In the genomic region with DNA sequence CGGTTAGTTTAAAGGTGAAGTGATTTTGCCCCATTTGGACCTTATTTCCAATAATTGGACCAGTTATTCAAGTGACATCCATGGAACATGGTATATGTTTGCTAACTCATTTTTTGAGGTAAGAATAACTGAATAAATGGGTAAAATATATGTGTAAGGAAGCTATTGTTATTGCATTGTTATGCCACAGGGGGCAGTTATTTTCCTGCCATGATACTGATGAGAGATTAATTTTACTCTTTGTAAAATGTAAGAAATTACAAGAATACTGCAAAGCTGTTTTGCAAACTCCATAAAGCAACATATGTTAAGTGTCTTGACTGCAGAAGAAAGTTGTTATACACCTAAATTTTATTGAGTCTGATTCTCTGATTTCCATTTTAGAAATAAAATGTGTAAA, we compare ENCODE assay signal across 25 cellular contexts.
DNase-seq lines count a peak whose midpoint lies in the region; ATAC-seq and TF ChIP-seq lines count a peak whose summit lies in the region.
"Had no signal": no experiment of that assay in that cellular context is flagged by ENCODE, and none has a peak within 500 bp of the region (broad histone marks: within the 10 kb centered on the region; RNA-seq: fewer than 3 reads in every experiment).

No MANE protein-coding gene starts in this region.

- H4K20me1 ChIP-seq in DND-41 (ENCODE audit: insufficient read depth, low read length) (no peaks in the 10 kb centered on the region), OCI-LY3 (ENCODE audit: insufficient read depth, low read length) (no peaks in the 10 kb centered on the region)

- no peak overlapping the region for H2AFZ ChIP-seq in DND-41 (ENCODE audit: low read depth, low read length)
- H2AFZ ChIP-seq in OCI-LY3 (ENCODE audit: low read depth, low read length) = no peak overlapping the region

- H3K4me1 Mint-ChIP-seq in chondrocyte (ENCODE audit: low read depth) = no peaks in the 10 kb centered on the region
- H3K4me1 Mint-ChIP-seq in activated CD8-positive, alpha-beta T cell treated with anti-CD3 and anti-CD28 coated beads for 36 hours (ENCODE audit: low read depth) = no peaks in the 10 kb centered on the region
- H3K4me1 Mint-ChIP-seq: activated CD4-positive, alpha-beta T cell treated with anti-CD3 and anti-CD28 coated beads, Interleukin-2, amount 10 ng/mL, durations not matched to agents 24 days and 14 days; naive B cell had no signal

- DNase-seq in DND-41 = no peak
- DNase-seq in chondrocyte (ENCODE audit: low spot score) = no peak
- peak; percentile 3 for DNase-seq in iris pigment epithelial cell (ENCODE audit: low read depth)
- no peak for DNase-seq in T-helper 2 cell
- no peak for DNase-seq in activated CD8-positive, alpha-beta T cell treated with anti-CD3 and anti-CD28 coated beads for 36 hours
- no peak for DNase-seq in activated CD8-positive, alpha-beta memory T cell treated with anti-CD3 and anti-CD28 coated beads, Interleukin-2, amount 50 U/mL, for 48 hours
- DNase-seq: activated CD4-positive, alpha-beta T cell treated with anti-CD3 and anti-CD28 coated beads, Interleukin-2, amount 10 ng/mL, durations not matched to agents 24 days and 14 days; activated naive CD4-positive, alpha-beta T cell; activated T-cell treated with anti-CD3 and anti-CD28 coated beads, Interleukin-2, amount 50 U/mL, for 72 hours; BE2C; cortex of kidney; left ventricle myocardium superior; naive B cell; NCI-H1436 treated with DMSO at 0.1 percent for 48 hours; NCI-H345; NCI-H774; nucleus accumbens; Right ventricle myocardium superior; stomach; thyroid gland had no signal

- peak; percentile 3 for TF ChIP-seq CTCF in DND-41 (IDR thresholded peaks at IDR 0.05; ENCODE audit: borderline replicate concordance, extremely low read depth, low read length, poor library complexity, severe bottlenecking)
- TF ChIP-seq CTCF in OCI-LY3 (IDR thresholded peaks at IDR 0.05; ENCODE audit: low read depth, low read length) = peak; percentile 11; the same call in 1 of the 2 replicates
- TF ChIP-seq CTCF in chondrocyte (IDR thresholded peaks at IDR 0.05) = peak; percentile 33
- TF ChIP-seq CTCF in activated CD8-positive, alpha-beta T cell treated with anti-CD3 and anti-CD28 coated beads for 36 hours (IDR thresholded peaks at IDR 0.05) = no peak

- H3K27ac ChIP-seq in DND-41 (ENCODE audit: low read length) (no peak overlapping the region), OCI-LY3 (ENCODE audit: low read length) (no peak overlapping the region)
- H3K27ac ChIP-seq: KMS-11, skin epidermis, stomach, thyroid gland had no signal

- CTCF ChIA-PET in activated CD8-positive, alpha-beta T cell treated with anti-CD3 and anti-CD28 coated beads for 36 hours (lab: Charles Lee) = no interaction called here

- H3K27me3 ChIP-seq in DND-41 (ENCODE audit: insufficient read depth, low read length, poor library complexity) (no peaks in the 10 kb centered on the region), OCI-LY3 (ENCODE audit: low read depth, low read length) (no peaks in the 10 kb centered on the region)
- H3K27me3 ChIP-seq: BE2C, stomach, thyroid gland had no signal

- intact Hi-C loops in activated CD8-positive, alpha-beta T cell treated with anti-CD3 and anti-CD28 coated beads for 36 hours (cut with micrococcal nuclease) = no loop called here

- no peaks in the 10 kb centered on the region for H3K27me3 Mint-ChIP-seq in chondrocyte (ENCODE audit: low read depth)
- no peaks in the 10 kb centered on the region for H3K27me3 Mint-ChIP-seq in activated CD8-positive, alpha-beta T cell treated with anti-CD3 and anti-CD28 coated beads for 36 hours
- H3K27me3 Mint-ChIP-seq: activated CD4-positive, alpha-beta T cell treated with anti-CD3 and anti-CD28 coated beads, Interleukin-2, amount 10 ng/mL, durations not matched to agents 24 days and 14 days; naive B cell had no signal

- no peaks in the 10 kb centered on the region for H3K36me3 ChIP-seq in DND-41 (ENCODE audit: insufficient read depth, low read length)
- H3K36me3 ChIP-seq in OCI-LY3 (replicated peaks; ENCODE audit: low read depth, low read length) = no peaks in the 10 kb centered on the region
- H3K36me3 ChIP-seq: BE2C, stomach, thyroid gland had no signal

- H3K79me2 ChIP-seq in DND-41 (ENCODE audit: insufficient read depth, low read length) (no peaks in the 10 kb centered on the region), OCI-LY3 (ENCODE audit: low read length) (no peaks in the 10 kb centered on the region)

- H3K4me3 Mint-ChIP-seq in chondrocyte (ENCODE audit: unreplicated experiment) = no peak overlapping the region
- H3K4me3 Mint-ChIP-seq in activated CD8-positive, alpha-beta T cell treated with anti-CD3 and anti-CD28 coated beads for 36 hours = no peak overlapping the region
- H3K4me3 Mint-ChIP-seq: activated CD4-positive, alpha-beta T cell treated with anti-CD3 and anti-CD28 coated beads, Interleukin-2, amount 10 ng/mL, durations not matched to agents 24 days and 14 days; activated T-cell treated with anti-CD3 and anti-CD28 coated beads, Interleukin-2, amount 50 U/mL, for 72 hours; naive B cell had no signal

- no peaks in the 10 kb centered on the region for H3K9me3 Mint-ChIP-seq in chondrocyte (ENCODE audit: low read depth)
- H3K9me3 Mint-ChIP-seq in activated CD8-positive, alpha-beta T cell treated with anti-CD3 and anti-CD28 coated beads for 36 hours = no peaks in the 10 kb centered on the region
- H3K9me3 Mint-ChIP-seq: activated CD4-positive, alpha-beta T cell treated with anti-CD3 and anti-CD28 coated beads, Interleukin-2, amount 10 ng/mL, durations not matched to agents 24 days and 14 days had no signal

- POLR2A ChIA-PET in activated CD8-positive, alpha-beta T cell treated with anti-CD3 and anti-CD28 coated beads for 36 hours (lab: Charles Lee) = no interaction called here

- H3K4me3 ChIP-seq in DND-41 (ENCODE audit: low read depth in 1 of 2, low read length in 2 of 2) = no peak overlapping the region
- H3K4me3 ChIP-seq in OCI-LY3 (ENCODE audit: low read length) = no peak overlapping the region
- H3K4me3 ChIP-seq: skin epidermis, stomach, thyroid gland had no signal

- ATAC-seq in DND-41 (ENCODE audit: insufficient read depth, low read depth) = no peak
- no peak for ATAC-seq in HG02970 (IDR thresholded peaks at IDR 0.05; ENCODE audit: low FRiP score, unreplicated experiment)
- no peak for ATAC-seq in activated CD8-positive, alpha-beta T cell treated with anti-CD3 and anti-CD28 coated beads for 36 hours
- ATAC-seq: activated T-cell treated with anti-CD3 and anti-CD28 coated beads, Interleukin-2, amount 50 U/mL, for 72 hours; HCT116; left ventricle myocardium superior had no signal

- H3K9ac ChIP-seq in DND-41 (ENCODE audit: low read depth, low read length) (no peak overlapping the region), OCI-LY3 (ENCODE audit: low read length) (no peak overlapping the region)
- H3K9ac ChIP-seq: KMS-11 had no signal

- no peak overlapping the region for H3K27ac Mint-ChIP-seq in chondrocyte (ENCODE audit: unreplicated experiment)
- H3K27ac Mint-ChIP-seq in activated CD8-positive, alpha-beta T cell treated with anti-CD3 and anti-CD28 coated beads for 36 hours = no peak overlapping the region
- H3K27ac Mint-ChIP-seq: activated CD4-positive, alpha-beta T cell treated with anti-CD3 and anti-CD28 coated beads, Interleukin-2, amount 10 ng/mL, durations not matched to agents 24 days and 14 days; activated T-cell treated with anti-CD3 and anti-CD28 coated beads, Interleukin-2, amount 50 U/mL, for 72 hours had no signal

- H3K4me1 ChIP-seq in DND-41 (ENCODE audit: insufficient read depth, low read length) (no peaks in the 10 kb centered on the region), OCI-LY3 (ENCODE audit: low read length) (peaks cover 15% of the 10 kb centered on the region)
- H3K4me1 ChIP-seq: BE2C, stomach, thyroid gland had no signal

- no peaks in the 10 kb centered on the region for H3K36me3 Mint-ChIP-seq in chondrocyte (ENCODE audit: low read depth)
- no peaks in the 10 kb centered on the region for H3K36me3 Mint-ChIP-seq in activated CD8-positive, alpha-beta T cell treated with anti-CD3 and anti-CD28 coated beads for 36 hours (ENCODE audit: low read depth)
- H3K36me3 Mint-ChIP-seq: naive B cell had no signal

- H3K4me2 ChIP-seq in DND-41 (ENCODE audit: insufficient read depth, low read length) = no peak overlapping the region
- H3K4me2 ChIP-seq in OCI-LY3 (ENCODE audit: low read length) = no peak overlapping the region
- H3K4me2 ChIP-seq: KMS-11 had no signal

- no peaks in the 10 kb centered on the region for H3K9me3 ChIP-seq in DND-41 (ENCODE audit: insufficient read depth, low read length, severe bottlenecking)
- H3K9me3 ChIP-seq in OCI-LY3 (ENCODE audit: insufficient read depth, low read length) = no peaks in the 10 kb centered on the region
- H3K9me3 ChIP-seq: BE2C, stomach, thyroid gland had no signal
